In genomic region chr12:11559941-11560340, GRCh38 we compare ENCODE assay signal across 9 cellular contexts.
"Had no signal": no experiment of that assay in that cellular context is flagged by ENCODE, and none has a peak within 500 bp of the region (broad histone marks: within the 10 kb centered on the region; RNA-seq: fewer than 3 reads in every experiment).

No MANE protein-coding gene starts in this region.

- H3K27ac ChIP-seq: HL-60, KMS-11 had no signal

- H3K4me3 Mint-ChIP-seq: IgD-negative memory B cell had no signal

- H3K27me3 Mint-ChIP-seq: IgD-negative memory B cell had no signal

- H3K9ac ChIP-seq: KMS-11 had no signal

- H3K4me2 ChIP-seq: KMS-11 had no signal

- FAIRE-seq: HepG2, HTR-8/SVneo, K562 had no signal

- H3K4me3 ChIP-seq: K562 had no signal

- H3K36me3 Mint-ChIP-seq: IgD-negative memory B cell had no signal

- H3K27ac Mint-ChIP-seq: IgD-negative memory B cell had no signal

- ATAC-seq: HepG2, K562 had no signal

- H3K9me3 Mint-ChIP-seq: IgD-negative memory B cell had no signal

- DNase-seq: IMR-90, KBM-7, KG1 had no signal
